1 cellular context compared by ENCODE assay signal in the genomic region with DNA sequence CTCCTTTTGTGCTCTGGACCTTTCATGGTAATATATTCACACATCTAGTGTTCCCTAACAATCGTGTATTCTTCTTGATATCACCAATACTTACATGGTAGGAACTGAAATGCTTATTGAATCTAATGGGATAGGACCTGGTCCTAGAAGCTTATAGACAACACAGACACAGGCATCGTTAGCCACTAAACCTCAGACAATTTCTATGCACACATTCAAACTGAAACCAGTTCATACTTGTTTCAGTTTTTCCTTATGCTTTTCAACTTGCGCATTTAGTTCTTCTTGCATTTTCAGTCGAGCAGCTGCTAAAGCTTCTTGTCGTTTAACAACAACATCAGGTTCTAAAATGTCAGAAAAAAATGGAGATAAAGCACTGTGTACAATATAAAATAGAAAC.
TF ChIP-seq lines count a peak whose summit lies in the region.

No MANE protein-coding gene starts in this region.

TF ChIP-seq in GM23338, 12 proteins besides CTCF, POLR2A, EP300 and RAD21 (continued from another document):
- TF ChIP-seq, protein P1, sequence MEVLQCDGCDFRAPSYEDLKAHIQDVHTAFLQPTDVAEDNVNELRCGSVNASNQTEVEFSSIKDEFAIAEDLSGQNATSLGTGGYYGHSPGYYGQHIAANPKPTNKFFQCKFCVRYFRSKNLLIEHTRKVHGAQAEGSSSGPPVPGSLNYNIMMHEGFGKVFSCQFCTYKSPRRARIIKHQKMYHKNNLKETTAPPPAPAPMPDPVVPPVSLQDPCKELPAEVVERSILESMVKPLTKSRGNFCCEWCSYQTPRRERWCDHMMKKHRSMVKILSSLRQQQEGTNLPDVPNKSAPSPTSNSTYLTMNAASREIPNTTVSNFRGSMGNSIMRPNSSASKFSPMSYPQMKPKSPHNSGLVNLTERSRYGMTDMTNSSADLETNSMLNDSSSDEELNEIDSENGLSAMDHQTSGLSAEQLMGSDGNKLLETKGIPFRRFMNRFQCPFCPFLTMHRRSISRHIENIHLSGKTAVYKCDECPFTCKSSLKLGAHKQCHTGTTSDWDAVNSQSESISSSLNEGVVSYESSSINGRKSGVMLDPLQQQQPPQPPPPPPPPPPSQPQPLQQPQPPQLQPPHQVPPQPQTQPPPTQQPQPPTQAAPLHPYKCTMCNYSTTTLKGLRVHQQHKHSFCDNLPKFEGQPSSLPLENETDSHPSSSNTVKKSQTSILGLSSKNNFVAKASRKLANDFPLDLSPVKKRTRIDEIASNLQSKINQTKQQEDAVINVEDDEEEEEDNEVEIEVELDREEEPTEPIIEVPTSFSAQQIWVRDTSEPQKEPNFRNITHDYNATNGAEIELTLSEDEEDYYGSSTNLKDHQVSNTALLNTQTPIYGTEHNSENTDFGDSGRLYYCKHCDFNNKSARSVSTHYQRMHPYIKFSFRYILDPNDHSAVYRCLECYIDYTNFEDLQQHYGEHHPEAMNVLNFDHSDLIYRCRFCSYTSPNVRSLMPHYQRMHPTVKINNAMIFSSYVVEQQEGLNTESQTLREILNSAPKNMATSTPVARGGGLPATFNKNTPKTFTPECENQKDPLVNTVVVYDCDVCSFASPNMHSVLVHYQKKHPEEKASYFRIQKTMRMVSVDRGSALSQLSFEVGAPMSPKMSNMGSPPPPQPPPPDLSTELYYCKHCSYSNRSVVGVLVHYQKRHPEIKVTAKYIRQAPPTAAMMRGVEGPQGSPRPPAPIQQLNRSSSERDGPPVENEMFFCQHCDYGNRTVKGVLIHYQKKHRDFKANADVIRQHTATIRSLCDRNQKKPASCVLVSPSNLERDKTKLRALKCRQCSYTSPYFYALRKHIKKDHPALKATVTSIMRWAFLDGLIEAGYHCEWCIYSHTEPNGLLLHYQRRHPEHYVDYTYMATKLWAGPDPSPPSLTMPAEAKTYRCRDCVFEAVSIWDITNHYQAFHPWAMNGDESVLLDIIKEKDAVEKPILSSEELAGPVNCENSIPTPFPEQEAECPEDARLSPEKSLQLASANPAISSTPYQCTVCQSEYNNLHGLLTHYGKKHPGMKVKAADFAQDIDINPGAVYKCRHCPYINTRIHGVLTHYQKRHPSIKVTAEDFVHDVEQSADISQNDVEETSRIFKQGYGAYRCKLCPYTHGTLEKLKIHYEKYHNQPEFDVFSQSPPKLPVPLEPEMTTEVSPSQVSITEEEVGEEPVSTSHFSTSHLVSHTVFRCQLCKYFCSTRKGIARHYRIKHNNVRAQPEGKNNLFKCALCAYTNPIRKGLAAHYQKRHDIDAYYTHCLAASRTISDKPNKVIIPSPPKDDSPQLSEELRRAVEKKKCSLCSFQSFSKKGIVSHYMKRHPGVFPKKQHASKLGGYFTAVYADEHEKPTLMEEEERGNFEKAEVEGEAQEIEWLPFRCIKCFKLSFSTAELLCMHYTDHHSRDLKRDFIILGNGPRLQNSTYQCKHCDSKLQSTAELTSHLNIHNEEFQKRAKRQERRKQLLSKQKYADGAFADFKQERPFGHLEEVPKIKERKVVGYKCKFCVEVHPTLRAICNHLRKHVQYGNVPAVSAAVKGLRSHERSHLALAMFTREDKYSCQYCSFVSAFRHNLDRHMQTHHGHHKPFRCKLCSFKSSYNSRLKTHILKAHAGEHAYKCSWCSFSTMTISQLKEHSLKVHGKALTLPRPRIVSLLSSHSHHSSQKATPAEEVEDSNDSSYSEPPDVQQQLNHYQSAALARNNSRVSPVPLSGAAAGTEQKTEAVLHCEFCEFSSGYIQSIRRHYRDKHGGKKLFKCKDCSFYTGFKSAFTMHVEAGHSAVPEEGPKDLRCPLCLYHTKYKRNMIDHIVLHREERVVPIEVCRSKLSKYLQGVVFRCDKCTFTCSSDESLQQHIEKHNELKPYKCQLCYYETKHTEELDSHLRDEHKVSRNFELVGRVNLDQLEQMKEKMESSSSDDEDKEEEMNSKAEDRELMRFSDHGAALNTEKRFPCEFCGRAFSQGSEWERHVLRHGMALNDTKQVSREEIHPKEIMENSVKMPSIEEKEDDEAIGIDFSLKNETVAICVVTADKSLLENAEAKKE (CRISPR knock-in tag; IDR thresholded peaks at IDR 0.05): no peak
- TF ChIP-seq, protein P2, sequence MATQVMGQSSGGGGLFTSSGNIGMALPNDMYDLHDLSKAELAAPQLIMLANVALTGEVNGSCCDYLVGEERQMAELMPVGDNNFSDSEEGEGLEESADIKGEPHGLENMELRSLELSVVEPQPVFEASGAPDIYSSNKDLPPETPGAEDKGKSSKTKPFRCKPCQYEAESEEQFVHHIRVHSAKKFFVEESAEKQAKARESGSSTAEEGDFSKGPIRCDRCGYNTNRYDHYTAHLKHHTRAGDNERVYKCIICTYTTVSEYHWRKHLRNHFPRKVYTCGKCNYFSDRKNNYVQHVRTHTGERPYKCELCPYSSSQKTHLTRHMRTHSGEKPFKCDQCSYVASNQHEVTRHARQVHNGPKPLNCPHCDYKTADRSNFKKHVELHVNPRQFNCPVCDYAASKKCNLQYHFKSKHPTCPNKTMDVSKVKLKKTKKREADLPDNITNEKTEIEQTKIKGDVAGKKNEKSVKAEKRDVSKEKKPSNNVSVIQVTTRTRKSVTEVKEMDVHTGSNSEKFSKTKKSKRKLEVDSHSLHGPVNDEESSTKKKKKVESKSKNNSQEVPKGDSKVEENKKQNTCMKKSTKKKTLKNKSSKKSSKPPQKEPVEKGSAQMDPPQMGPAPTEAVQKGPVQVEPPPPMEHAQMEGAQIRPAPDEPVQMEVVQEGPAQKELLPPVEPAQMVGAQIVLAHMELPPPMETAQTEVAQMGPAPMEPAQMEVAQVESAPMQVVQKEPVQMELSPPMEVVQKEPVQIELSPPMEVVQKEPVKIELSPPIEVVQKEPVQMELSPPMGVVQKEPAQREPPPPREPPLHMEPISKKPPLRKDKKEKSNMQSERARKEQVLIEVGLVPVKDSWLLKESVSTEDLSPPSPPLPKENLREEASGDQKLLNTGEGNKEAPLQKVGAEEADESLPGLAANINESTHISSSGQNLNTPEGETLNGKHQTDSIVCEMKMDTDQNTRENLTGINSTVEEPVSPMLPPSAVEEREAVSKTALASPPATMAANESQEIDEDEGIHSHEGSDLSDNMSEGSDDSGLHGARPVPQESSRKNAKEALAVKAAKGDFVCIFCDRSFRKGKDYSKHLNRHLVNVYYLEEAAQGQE (IDR thresholded peaks at IDR 0.05; ENCODE audit: unreplicated experiment): no peak
- TF ChIP-seq ZNF331 (CRISPR knock-in tag; IDR thresholded peaks at IDR 0.05; ENCODE audit: low read depth) (no peak), POLR2AphosphoS5 (IDR thresholded peaks at IDR 0.05; ENCODE audit: low read depth) (no peak), EZH2 (IDR thresholded peaks at IDR 0.05; ENCODE audit: low read depth, unreplicated experiment) (no peak), STAT1 (IDR thresholded peaks at IDR 0.05; ENCODE audit: unreplicated experiment) (no peak), CREB1 (CRISPR knock-in tag; IDR thresholded peaks at IDR 0.05; ENCODE audit: low read depth) (no peak), ZNF114 (CRISPR knock-in tag; IDR thresholded peaks at IDR 0.05) (no peak), EZH2phosphoT487 (IDR thresholded peaks at IDR 0.05; ENCODE audit: unreplicated experiment) (no peak)
